In the genomic region with DNA sequence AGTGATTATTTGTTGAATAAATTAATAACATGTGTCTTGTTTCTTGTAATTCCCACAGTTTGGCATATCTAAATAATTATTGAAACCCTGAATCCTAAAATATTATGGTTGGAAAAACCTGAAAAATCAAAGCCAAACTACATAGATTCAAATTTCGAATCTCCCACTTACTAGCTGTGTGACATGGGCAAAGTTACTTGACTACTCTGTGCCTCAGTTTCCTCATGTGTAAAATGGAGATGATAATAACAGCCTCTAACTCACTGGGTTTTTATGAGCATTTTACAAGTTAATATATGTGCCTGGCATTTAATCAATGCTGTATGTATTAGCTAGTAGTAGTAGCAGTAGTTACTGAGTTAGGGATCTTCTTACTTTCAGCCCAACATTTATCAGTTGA, we compare ENCODE assay signal across 29 cellular contexts. TPM values are rescaled to one million over a fixed set of nuclear protein-coding genes. Genes with fewer than 3 reads are reported as not detected.
"Had no signal": no experiment of that assay in that cellular context is flagged by ENCODE, and none has a peak within 500 bp of the region (broad histone marks: within the 10 kb centered on the region; RNA-seq: fewer than 3 reads in every experiment).

No MANE protein-coding gene starts in this region.

- H3K4me2 ChIP-seq: KMS-11 had no signal

- H3K4me3 ChIP-seq: SJCRH30, SK-N-MC had no signal

- DNase-seq: Karpas-422, MM.1S, MV-4-11, NCI-H1105, NCI-H1417 treated with DMSO at 0.1 percent for 48 hours, NCI-H1436 treated with DMSO at 0.1 percent for 48 hours, NCI-H1694 treated with DMSO at 0.1 percent for 48 hours, NCI-H187 treated with DMSO at 0.1 percent for 48 hours, NCI-H2171 treated with DMSO at 0.1 percent for 48 hours, NCI-H446, NCI-H510A treated with DMSO at 0.1 percent for 48 hours, NCI-H524 treated with DMSO at 0.1 percent for 48 hours, NCI-H526 treated with DMSO at 0.1 percent for 48 hours, SHP77, SIG-M5, SJCRH30 had no signal

- H3K36me3 ChIP-seq: SJCRH30 had no signal

- H3K9ac ChIP-seq: KMS-11 had no signal

- FAIRE-seq: RCC 7860 had no signal

- ATAC-seq: Panc1, Right ventricle myocardium inferior, SK-N-SH treated with all-trans-retinoic acid at 6 μM for 48 hours had no signal

- H3K27ac ChIP-seq: KMS-11, RWPE1, SJCRH30, SK-N-MC had no signal

- H3K9me3 ChIP-seq: SJCRH30 had no signal

- H3K27me3 ChIP-seq: SJCRH30 had no signal

- H3K4me1 ChIP-seq: SJCRH30 had no signal

RNA-seq across cellular contexts. Expression of a gene that starts 34.6 kb away (rescaled TPM):
- total RNA-seq: LHCN-M2, MCF 10A, NCI-H460, OCI-LY7, Right ventricle myocardium inferior, RPMI7951, SJCRH30, SK-MEL-5 had no signal
